In genomic region chr17:63709110-63709509, GRCh38 we compare ENCODE assay signal across 25 cellular contexts. TPM values are rescaled to one million over a fixed set of nuclear protein-coding genes. Genes with fewer than 3 reads are reported as not detected.
DNase-seq lines count a peak whose midpoint lies in the region; ATAC-seq lines count a peak whose summit lies in the region.
"Had no signal": no experiment of that assay in that cellular context is flagged by ENCODE, and none has a peak within 500 bp of the region (broad histone marks: within the 10 kb centered on the region; RNA-seq: fewer than 3 reads in every experiment).

No MANE protein-coding gene starts in this region.

- no peaks in the 10 kb centered on the region for H3K9me3 Mint-ChIP-seq in activated CD8-positive, alpha-beta memory T cell treated with anti-CD3 and anti-CD28 coated beads, Interleukin-2, amount 10 ng/mL, durations not matched to agents 7 days and 5 days (ENCODE audit: low read depth)
- H3K9me3 Mint-ChIP-seq in activated naive CD8-positive, alpha-beta T cell treated with anti-CD3 and anti-CD28 coated beads, Interleukin-2, amount 50 U/mL, for 24 hours: no peaks in the 10 kb centered on the region
- no peaks in the 10 kb centered on the region for H3K9me3 Mint-ChIP-seq in natural killer cell treated with Interleukin-12 subunit alpha and Interleukin-12 subunit beta and Interleukin-15 and Interleukin-18, amount 100 ng/mL, for 72 hours
- H3K9me3 Mint-ChIP-seq: nephron had no signal

- no peak overlapping the region for H3K4me3 Mint-ChIP-seq in activated CD8-positive, alpha-beta memory T cell treated with anti-CD3 and anti-CD28 coated beads, Interleukin-2, amount 10 ng/mL, durations not matched to agents 7 days and 5 days
- H3K4me3 Mint-ChIP-seq in T-helper 17 cell: peak overlapping the region; percentile 61
- H3K4me3 Mint-ChIP-seq in activated naive CD8-positive, alpha-beta T cell treated with anti-CD3 and anti-CD28 coated beads, Interleukin-2, amount 50 U/mL, for 24 hours: no peak overlapping the region
- H3K4me3 Mint-ChIP-seq in natural killer cell treated with Interleukin-12 subunit alpha and Interleukin-12 subunit beta and Interleukin-15 and Interleukin-18, amount 100 ng/mL, for 72 hours: peak overlapping the region; percentile 3
- H3K4me3 Mint-ChIP-seq: nephron had no signal

- H3K27ac Mint-ChIP-seq in activated CD8-positive, alpha-beta memory T cell treated with anti-CD3 and anti-CD28 coated beads, Interleukin-2, amount 10 ng/mL, durations not matched to agents 7 days and 5 days: peak overlapping the region; percentile 21
- H3K27ac Mint-ChIP-seq in T-helper 17 cell: peak overlapping the region; percentile 91
- peak overlapping the region; percentile 13 for H3K27ac Mint-ChIP-seq in activated naive CD8-positive, alpha-beta T cell treated with anti-CD3 and anti-CD28 coated beads, Interleukin-2, amount 50 U/mL, for 24 hours
- H3K27ac Mint-ChIP-seq in natural killer cell treated with Interleukin-12 subunit alpha and Interleukin-12 subunit beta and Interleukin-15 and Interleukin-18, amount 100 ng/mL, for 72 hours: peak overlapping the region; percentile 34 to 44
- H3K27ac Mint-ChIP-seq: nephron had no signal

- no peak for DNase-seq in activated CD8-positive, alpha-beta memory T cell treated with anti-CD3 and anti-CD28 coated beads, Interleukin-2, amount 10 ng/mL, durations not matched to agents 7 days and 5 days
- no peak for DNase-seq in activated CD8-positive, alpha-beta memory T cell treated with anti-CD3 and anti-CD28 coated beads, Interleukin-2, amount 50 U/mL, for 4 hours
- no peak for DNase-seq in T-helper 17 cell
- DNase-seq in activated naive CD8-positive, alpha-beta T cell treated with anti-CD3 and anti-CD28 coated beads, Interleukin-2, amount 50 U/mL, for 24 hours: no peak
- no peak for DNase-seq in natural killer cell treated with Interleukin-12 subunit alpha and Interleukin-12 subunit beta and Interleukin-15 and Interleukin-18, amount 100 ng/mL, for 72 hours (ENCODE audit: low spot score)
- no peak for DNase-seq in KBM-7
- DNase-seq in Kasumi-1 (lab: John Stamatoyannopoulos, UW): no peak
- DNase-seq: activated T-cell treated with anti-CD3 and anti-CD28 coated beads for 4 hours, BE2C, body of pancreas, EL, esophagus squamous epithelium, left lung, NCI-H1105, NCI-H2029, NCI-H2227 treated with DMSO at 0.1 percent for 48 hours, NCI-H748 treated with DMSO at 0.1 percent for 48 hours, pancreas, RPMI8226, testis, uterus had no signal

- peaks cover 50% of the 10 kb centered on the region for H3K4me1 Mint-ChIP-seq in activated CD8-positive, alpha-beta memory T cell treated with anti-CD3 and anti-CD28 coated beads, Interleukin-2, amount 10 ng/mL, durations not matched to agents 7 days and 5 days
- peaks cover 50% of the 10 kb centered on the region for H3K4me1 Mint-ChIP-seq in T-helper 17 cell
- peaks cover 58% of the 10 kb centered on the region for H3K4me1 Mint-ChIP-seq in activated naive CD8-positive, alpha-beta T cell treated with anti-CD3 and anti-CD28 coated beads, Interleukin-2, amount 50 U/mL, for 24 hours
- peaks cover 33 to 36% of the 10 kb centered on the region in 2 donors for H3K4me1 Mint-ChIP-seq in natural killer cell treated with Interleukin-12 subunit alpha and Interleukin-12 subunit beta and Interleukin-15 and Interleukin-18, amount 100 ng/mL, for 72 hours (ENCODE audit: low read depth in 2 of 2)
- H3K4me1 Mint-ChIP-seq: nephron had no signal

- CTCF ChIA-PET in activated CD8-positive, alpha-beta memory T cell treated with anti-CD3 and anti-CD28 coated beads, Interleukin-2, amount 10 ng/mL, durations not matched to agents 7 days and 5 days (lab: Charles Lee): interaction anchor here (0.7 to 10.7 kb wide), 13 partner anchors 8 to 283 kb away, joined by 3 to 133 read pairs (median 13); partner anchors contain the start of genes CCDC47, DDX42 and LIMD2

- no peaks in the 10 kb centered on the region for H3K27me3 Mint-ChIP-seq in activated CD8-positive, alpha-beta memory T cell treated with anti-CD3 and anti-CD28 coated beads, Interleukin-2, amount 10 ng/mL, durations not matched to agents 7 days and 5 days
- H3K27me3 Mint-ChIP-seq in T-helper 17 cell: no peaks in the 10 kb centered on the region
- no peaks in the 10 kb centered on the region for H3K27me3 Mint-ChIP-seq in activated naive CD8-positive, alpha-beta T cell treated with anti-CD3 and anti-CD28 coated beads, Interleukin-2, amount 50 U/mL, for 24 hours
- no peaks in the 10 kb centered on the region for H3K27me3 Mint-ChIP-seq in natural killer cell treated with Interleukin-12 subunit alpha and Interleukin-12 subunit beta and Interleukin-15 and Interleukin-18, amount 100 ng/mL, for 72 hours

- in situ Hi-C loops in KBM-7 (cut with MboI; ENCODE audit: low pct_unique_long_range_greater_than_20kb, low sequenced_read_pairs): no loop called here

- no peak for ATAC-seq in activated CD8-positive, alpha-beta memory T cell treated with anti-CD3 and anti-CD28 coated beads, Interleukin-2, amount 10 ng/mL, durations not matched to agents 7 days and 5 days
- no peak for ATAC-seq in T-helper 17 cell
- no peak for ATAC-seq in activated naive CD8-positive, alpha-beta T cell treated with anti-CD3 and anti-CD28 coated beads, Interleukin-2, amount 50 U/mL, for 24 hours
- peak in 1 of 2 donors; percentile 10 for ATAC-seq in natural killer cell treated with Interleukin-12 subunit alpha and Interleukin-12 subunit beta and Interleukin-15 and Interleukin-18, amount 100 ng/mL, for 72 hours
- no peak for ATAC-seq in GM18498 (IDR thresholded peaks at IDR 0.05; ENCODE audit: unreplicated experiment)
- ATAC-seq: A549, HCT116, left lung had no signal

- peaks cover 25% of the 10 kb centered on the region for H3K36me3 Mint-ChIP-seq in activated CD8-positive, alpha-beta memory T cell treated with anti-CD3 and anti-CD28 coated beads, Interleukin-2, amount 10 ng/mL, durations not matched to agents 7 days and 5 days
- H3K36me3 Mint-ChIP-seq in T-helper 17 cell (ENCODE audit: low read depth): no peaks in the 10 kb centered on the region
- H3K36me3 Mint-ChIP-seq in activated naive CD8-positive, alpha-beta T cell treated with anti-CD3 and anti-CD28 coated beads, Interleukin-2, amount 50 U/mL, for 24 hours (ENCODE audit: low read depth): peaks cover 24% of the 10 kb centered on the region
- H3K36me3 Mint-ChIP-seq in natural killer cell treated with Interleukin-12 subunit alpha and Interleukin-12 subunit beta and Interleukin-15 and Interleukin-18, amount 100 ng/mL, for 72 hours: peaks cover 10% of the 10 kb centered on the region

- no peaks in the 10 kb centered on the region for H3K9me3 ChIP-seq in T-helper 17 cell (ENCODE audit: control insufficient read depth, low read length, poor library complexity, severe bottlenecking)
- H3K9me3 ChIP-seq: A549, BE2C, body of pancreas, esophagus squamous epithelium, left lung, pancreas, testis, uterus had no signal

RNA-seq across cellular contexts. Expression of gene LIMD2, which starts 9.2 kb away (rescaled TPM):
- total RNA-seq in activated CD8-positive, alpha-beta memory T cell treated with anti-CD3 and anti-CD28 coated beads, Interleukin-2, amount 10 ng/mL, durations not matched to agents 7 days and 5 days: 100 to 1,000 TPM; 303 to 356 TPM
- total RNA-seq in T-helper 17 cell: 100 to 1,000 TPM; 451 to 473 TPM
- total RNA-seq in natural killer cell treated with Interleukin-12 subunit alpha and Interleukin-12 subunit beta and Interleukin-15 and Interleukin-18, amount 100 ng/mL, for 72 hours: 100 to 1,000 TPM; 114 to 185 TPM

RNA-seq across cellular contexts. Expression of gene STRADA, which starts 32.5 kb away (rescaled TPM):
- total RNA-seq in activated CD8-positive, alpha-beta memory T cell treated with anti-CD3 and anti-CD28 coated beads, Interleukin-2, amount 10 ng/mL, durations not matched to agents 7 days and 5 days: 10 to 100 TPM; 59.9 to 76.8 TPM
- total RNA-seq in T-helper 17 cell: 10 to 100 TPM; 44.5 to 50.2 TPM
- 10 to 100 TPM; 59.5 to 86.5 TPM for total RNA-seq in natural killer cell treated with Interleukin-12 subunit alpha and Interleukin-12 subunit beta and Interleukin-15 and Interleukin-18, amount 100 ng/mL, for 72 hours

Comparison
In these comparisons a context has a peak if more than half of its experiments do, and no peak if none do; other contexts are left out.
1. H3K27ac Mint-ChIP-seq: peak in every context shown above with its lines; median percentile 91 in T-helper 17 cell; 39 in natural killer cell treated with Interleukin-12 subunit alpha and Interleukin-12 subunit beta and Interleukin-15 and Interleukin-18, amount 100 ng/mL, for 72 hours; 21 in activated CD8-positive, alpha-beta memory T cell treated with anti-CD3 and anti-CD28 coated beads, Interleukin-2, amount 10 ng/mL, durations not matched to agents 7 days and 5 days; 13 in activated naive CD8-positive, alpha-beta T cell treated with anti-CD3 and anti-CD28 coated beads, Interleukin-2, amount 50 U/mL, for 24 hours.
2. H3K4me3 Mint-ChIP-seq: peak in T-helper 17 cell (single experiment) and natural killer cell treated with Interleukin-12 subunit alpha and Interleukin-12 subunit beta and Interleukin-15 and Interleukin-18, amount 100 ng/mL, for 72 hours (single experiment); none in activated CD8-positive, alpha-beta memory T cell treated with anti-CD3 and anti-CD28 coated beads, Interleukin-2, amount 10 ng/mL, durations not matched to agents 7 days and 5 days (single experiment) and activated naive CD8-positive, alpha-beta T cell treated with anti-CD3 and anti-CD28 coated beads, Interleukin-2, amount 50 U/mL, for 24 hours (single experiment).